In genomic region chr11:112610494-112610893, GRCh38 we compare ENCODE assay signal across 21 cellular contexts.
A peak's percentile ranks its signal among the peaks of the same experiment; 100 is the strongest.
DNase-seq lines count a peak whose midpoint lies in the region; FAIRE-seq and TF ChIP-seq lines count a peak whose summit lies in the region.
"Had no signal": no experiment of that assay in that cellular context is flagged by ENCODE, and none has a peak within 500 bp of the region (broad histone marks: within the 10 kb centered on the region; RNA-seq: fewer than 3 reads in every experiment).

No MANE protein-coding gene starts in this region.

- H3K4me3 ChIP-seq in astrocyte (ENCODE audit: insufficient read depth, low read depth, low read length) (no peak overlapping the region), fibroblast of pulmonary artery (replicated peaks; ENCODE audit: low read depth, low read length) (no peak overlapping the region), skeletal muscle satellite cell (ENCODE audit: low read length) (no peak overlapping the region)
- H3K4me3 ChIP-seq: GM12878, Peyer's patch, SJSA1 had no signal

- no peaks in the 10 kb centered on the region for H3K79me2 ChIP-seq in astrocyte (ENCODE audit: insufficient read depth, low read length)

- DNase-seq in HT1080 (ENCODE audit: low read depth), result peak; percentile 48
- no peak for DNase-seq in astrocyte (ENCODE audit: low read depth)
- DNase-seq in fibroblast of pulmonary artery (ENCODE audit: low read depth), result peak; percentile 24
- no peak for DNase-seq in stimulated activated CD4-positive, alpha-beta T cell treated with anti-CD3 and anti-CD28 coated beads, Interleukin-12 subunit alpha, Interleukin-12 subunit beta, amount 100 ng/mL, for 4 hours
- no peak for DNase-seq in kidney tubule cell (ENCODE audit: low spot score)
- DNase-seq in activated T-cell treated with anti-CD3 and anti-CD28 coated beads, Interleukin-2, amount 50 U/mL, for 48 hours, result no peak
- DNase-seq: CD4-positive, CD25-positive, alpha-beta regulatory T cell; DMS 273 treated with DMSO at 0.1 percent for 48 hours; DMS79 treated with DMSO at 0.1 percent for 48 hours; H9; HFFc6; KBM-7; NCI-H1105; NCI-H2029 treated with DMSO at 0.1 percent for 48 hours; NCI-H524 treated with DMSO at 0.1 percent for 48 hours; NCI-H82; Peyer's patch had no signal

- H3K4me3 Mint-ChIP-seq in astrocyte (ENCODE audit: unreplicated experiment), result no peak overlapping the region
- H3K4me3 Mint-ChIP-seq: CD4-positive, CD25-positive, alpha-beta regulatory T cell; H9; HFFc6 had no signal

- H3K9me3 Mint-ChIP-seq in astrocyte (ENCODE audit: unreplicated experiment), result peaks cover 6% of the 10 kb centered on the region
- H3K9me3 Mint-ChIP-seq: H9 had no signal

- no peaks in the 10 kb centered on the region for H3K27me3 ChIP-seq in astrocyte (ENCODE audit: insufficient read depth, low read length)
- H3K27me3 ChIP-seq in skeletal muscle satellite cell (ENCODE audit: control insufficient read depth, insufficient read depth, low read length), result no peaks in the 10 kb centered on the region
- H3K27me3 ChIP-seq: Peyer's patch, SJSA1 had no signal

- H3K27me3 Mint-ChIP-seq in astrocyte (ENCODE audit: low read depth, unreplicated experiment), result peaks cover 17% of the 10 kb centered on the region

- peaks cover 25% of the 10 kb centered on the region for H3K4me1 Mint-ChIP-seq in astrocyte (ENCODE audit: low read depth, unreplicated experiment)
- H3K4me1 Mint-ChIP-seq: CD4-positive, CD25-positive, alpha-beta regulatory T cell had no signal

- H4K20me1 ChIP-seq in astrocyte (ENCODE audit: insufficient read depth, low read length), result no peaks in the 10 kb centered on the region

- H2AFZ ChIP-seq in astrocyte (ENCODE audit: low read depth, low read length), result no peak overlapping the region

- FAIRE-seq in astrocyte (lab: Jason Lieb, UNC), result no peak
- FAIRE-seq: GM12878 had no signal

- H3K4me2 ChIP-seq in astrocyte (ENCODE audit: low read length) (peak overlapping the region; percentile 66), skeletal muscle satellite cell (ENCODE audit: low read length) (peak overlapping the region; percentile 68)

- H3K9me3 ChIP-seq in astrocyte (ENCODE audit: insufficient read depth, low read depth, low read length) (no peaks in the 10 kb centered on the region), skeletal muscle satellite cell (replicated peaks; ENCODE audit: low read length) (no peaks in the 10 kb centered on the region)
- H3K9me3 ChIP-seq: Peyer's patch, SJSA1 had no signal

- H3K27ac ChIP-seq in astrocyte (ENCODE audit: low read depth, low read length), result no peak overlapping the region
- H3K27ac ChIP-seq: HL-60, Peyer's patch, SJSA1 had no signal

- H3K36me3 Mint-ChIP-seq in astrocyte (ENCODE audit: low read depth, unreplicated experiment), result no peaks in the 10 kb centered on the region
- H3K36me3 Mint-ChIP-seq: CD4-positive, CD25-positive, alpha-beta regulatory T cell had no signal

- H3K4me1 ChIP-seq in astrocyte (ENCODE audit: insufficient read depth, low read length) (peaks cover 32% of the 10 kb centered on the region), skeletal muscle satellite cell (ENCODE audit: control insufficient read depth, insufficient read depth, low read length) (peaks cover 34% of the 10 kb centered on the region)

- H3K9ac ChIP-seq in astrocyte (ENCODE audit: low read length), result no peak overlapping the region
- no peak overlapping the region for H3K9ac ChIP-seq in skeletal muscle satellite cell (ENCODE audit: low read depth, low read length)

- TF ChIP-seq CTCF in astrocyte (IDR thresholded peaks at IDR 0.05; ENCODE audit: insufficient read depth, low read depth, low read length) (no peak), fibroblast of pulmonary artery (IDR thresholded peaks at IDR 0.05; ENCODE audit: low read length, missing control alignments) (no peak)

- H3K27ac Mint-ChIP-seq in astrocyte (ENCODE audit: unreplicated experiment), result no peak overlapping the region
- H3K27ac Mint-ChIP-seq: H9, HFFc6 had no signal

- H3K36me3 ChIP-seq in astrocyte (ENCODE audit: insufficient read depth, low read length) (no peaks in the 10 kb centered on the region), skeletal muscle satellite cell (ENCODE audit: insufficient read depth, low read length) (no peaks in the 10 kb centered on the region)
- H3K36me3 ChIP-seq: Peyer's patch, SJSA1 had no signal

Comparison
In these comparisons a context has a peak if more than half of its experiments do, and no peak if none do; other contexts are left out.
1. DNase-seq: peak in HT1080 (single experiment) and fibroblast of pulmonary artery (single experiment); none in astrocyte (single experiment), stimulated activated CD4-positive, alpha-beta T cell treated with anti-CD3 and anti-CD28 coated beads, Interleukin-12 subunit alpha, Interleukin-12 subunit beta, amount 100 ng/mL, for 4 hours (single experiment), kidney tubule cell (single experiment) and activated T-cell treated with anti-CD3 and anti-CD28 coated beads, Interleukin-2, amount 50 U/mL, for 48 hours (0 of 2).